Comparison of ENCODE assay signal across 27 cellular contexts in the genomic region with DNA sequence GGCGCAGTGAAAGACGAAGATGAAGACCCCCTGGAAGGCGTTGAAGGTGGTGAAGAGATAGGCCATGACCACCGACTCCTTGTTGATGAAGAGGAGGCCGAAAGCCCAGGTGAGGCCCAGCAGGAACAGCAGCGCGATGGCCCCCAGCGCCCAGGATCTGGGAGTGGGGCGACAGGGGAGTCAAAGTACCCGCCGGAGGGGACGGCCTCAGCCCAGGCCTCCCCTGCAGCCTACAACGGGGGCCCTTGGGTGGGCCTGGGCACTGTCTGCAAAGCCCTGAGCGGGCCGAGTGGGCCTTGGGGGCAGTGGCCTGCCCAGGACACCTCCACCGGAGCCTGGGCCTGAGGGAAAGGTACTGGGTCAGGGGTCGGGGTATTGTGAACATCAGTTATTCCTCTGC. TPM values are rescaled to one million over a fixed set of nuclear protein-coding genes. Genes with fewer than 3 reads are reported as not detected.
A peak's percentile ranks its signal among the peaks of the same experiment; 100 is the strongest.
DNase-seq lines count a peak whose midpoint lies in the region; ATAC-seq, FAIRE-seq and TF ChIP-seq lines count a peak whose summit lies in the region.
"Had no signal": no experiment of that assay in that cellular context is flagged by ENCODE, and none has a peak within 500 bp of the region (broad histone marks: within the 10 kb centered on the region; RNA-seq: fewer than 3 reads in every experiment).

No MANE protein-coding gene starts in this region.

- no peak for ATAC-seq in T-helper 17 cell
- ATAC-seq in psoas muscle, result no peak
- no peak for ATAC-seq in HG03095 (IDR thresholded peaks at IDR 0.05; ENCODE audit: unreplicated experiment)
- ATAC-seq in left colon, result no peak
- ATAC-seq: A549, GM12878, GM23338 had no signal

- no peaks in the 10 kb centered on the region for H3K4me1 ChIP-seq in psoas muscle
- H3K4me1 ChIP-seq: A549 had no signal

- WGBS in psoas muscle, 3 donors, result 95 to 99% (median 97%) methylated on average over 17 of the region's 17 CpGs

- TF ChIP-seq POLR2A in GM12891 (IDR thresholded peaks at IDR 0.05; ENCODE audit: low read depth, low read length), result no peak

- H3K4me3 ChIP-seq in psoas muscle, result no peak overlapping the region
- H3K4me3 ChIP-seq: A549; BLaER1 treated with 17β-estradiol and CSF1 and Interleukin-3, amounts not matched to agents 10 nM and 100 nM; GM12878; GM23338 had no signal

- H3K36me3 Mint-ChIP-seq in T-helper 17 cell (ENCODE audit: low read depth), result peaks cover 2% of the 10 kb centered on the region
- peaks cover 72% of the 10 kb centered on the region for H3K36me3 Mint-ChIP-seq in dendritic cell treated with granulocyte-macrophage colony-stimulating factor and Interleukin-4, amounts not matched to agents 40 ng/mL and 50 ng/mL, for 4 days (ENCODE audit: low read depth)

- H3K9me3 ChIP-seq in T-helper 17 cell (ENCODE audit: control insufficient read depth, low read length, poor library complexity, severe bottlenecking) (no peaks in the 10 kb centered on the region), psoas muscle (no peaks in the 10 kb centered on the region)
- H3K9me3 ChIP-seq: A549; BE2C; BLaER1 treated with 17β-estradiol and CSF1 and Interleukin-3, amounts not matched to agents 10 nM and 100 nM had no signal

- FAIRE-seq in GM12891 (lab: Jason Lieb, UNC), result no peak
- FAIRE-seq: A549, D721Med, GM12878, GM18507, H54 had no signal

- DNase-seq in GM12891 (ENCODE audit: insufficient read length, low spot score) (peak; percentile 14), T-helper 17 cell (no peak), iPS-NIHi11 (ENCODE audit: low spot score) (peak; percentile 8), psoas muscle (no peak), SK-N-DZ (ENCODE audit: low spot score) (no peak), left colon (no peak)
- DNase-seq: 8988T; ACHN; AML-193; BE2C; CD4-positive, alpha-beta T cell; CD8-positive, alpha-beta memory T cell; DMS 273 treated with DMSO at 0.1 percent for 48 hours; DMS79; EL; GDM1; HCEC 1CT had no signal

- peaks cover 0 to 7% of the 10 kb centered on the region in 2 donors for H3K36me3 ChIP-seq in psoas muscle (ENCODE audit: insufficient read depth in 1 of 2, low read depth in 1 of 2)

- no peaks in the 10 kb centered on the region for H3K9me3 Mint-ChIP-seq in dendritic cell treated with granulocyte-macrophage colony-stimulating factor and Interleukin-4, amounts not matched to agents 40 ng/mL and 50 ng/mL, for 4 days
- H3K9me3 Mint-ChIP-seq: CD4-positive, alpha-beta T cell; CD8-positive, alpha-beta memory T cell; GM23338 had no signal

- H3K27me3 ChIP-seq in psoas muscle (ENCODE audit: insufficient read depth in 3 of 3, low read length in 2 of 3), result no peaks in the 10 kb centered on the region
- H3K27me3 ChIP-seq: BE2C; BLaER1 treated with 17β-estradiol and CSF1 and Interleukin-3, amounts not matched to agents 10 nM and 100 nM had no signal

- no peak overlapping the region for H3K4me3 Mint-ChIP-seq in T-helper 17 cell
- H3K4me3 Mint-ChIP-seq in dendritic cell treated with granulocyte-macrophage colony-stimulating factor and Interleukin-4, amounts not matched to agents 40 ng/mL and 50 ng/mL, for 4 days, result no peak overlapping the region
- H3K4me3 Mint-ChIP-seq: CD14-positive monocyte; CD4-positive, alpha-beta T cell; CD8-positive, alpha-beta memory T cell; GM23338 had no signal

- no peaks in the 10 kb centered on the region for H3K27me3 Mint-ChIP-seq in T-helper 17 cell
- H3K27me3 Mint-ChIP-seq in dendritic cell treated with granulocyte-macrophage colony-stimulating factor and Interleukin-4, amounts not matched to agents 40 ng/mL and 50 ng/mL, for 4 days, result no peaks in the 10 kb centered on the region
- H3K27me3 Mint-ChIP-seq: CD4-positive, alpha-beta T cell; CD8-positive, alpha-beta memory T cell had no signal

- TF ChIP-seq CTCF in psoas muscle (IDR thresholded peaks at IDR 0.05), result no peak

- no peak overlapping the region for H3K27ac ChIP-seq in psoas muscle
- H3K27ac ChIP-seq: A549 had no signal

- H3K4me1 Mint-ChIP-seq in T-helper 17 cell, result peaks cover 4% of the 10 kb centered on the region
- peaks cover 16% of the 10 kb centered on the region for H3K4me1 Mint-ChIP-seq in dendritic cell treated with granulocyte-macrophage colony-stimulating factor and Interleukin-4, amounts not matched to agents 40 ng/mL and 50 ng/mL, for 4 days (ENCODE audit: low read depth)

- intact Hi-C loops in dendritic cell treated with granulocyte-macrophage colony-stimulating factor and Interleukin-4, amounts not matched to agents 40 ng/mL and 50 ng/mL, for 4 days (cut with micrococcal nuclease), result no loop called here
- intact Hi-C loops in psoas muscle (cut with DNase I) (loop anchor here in 1 of 2 donors (10.0 kb wide), 1 partner anchor 329 kb away; no protein-coding TSS in a partner anchor), left colon (cut with DNase I, micrococcal nuclease) (no loop called here)

- H3K27ac Mint-ChIP-seq in T-helper 17 cell, result peak overlapping the region; percentile 74
- peak overlapping the region; percentile 50 for H3K27ac Mint-ChIP-seq in dendritic cell treated with granulocyte-macrophage colony-stimulating factor and Interleukin-4, amounts not matched to agents 40 ng/mL and 50 ng/mL, for 4 days
- H3K27ac Mint-ChIP-seq: CD4-positive, alpha-beta T cell; CD8-positive, alpha-beta memory T cell; GM23338 had no signal

TF ChIP-seq in GM12891, 5 proteins besides CTCF, POLR2A, EP300 and RAD21:
- TF ChIP-seq SPI1 (IDR thresholded peaks at IDR 0.05; ENCODE audit: low read depth, low read length) (no peak), POU2F2 (IDR thresholded peaks at IDR 0.05; ENCODE audit: low read depth, low read length) (no peak), PAX5 (IDR thresholded peaks at IDR 0.05; ENCODE audit: insufficient read depth, low read length, severe bottlenecking) (no peak), TAF1 (IDR thresholded peaks at IDR 0.05; ENCODE audit: low read depth, low read length) (no peak), POLR2AphosphoS5 (IDR thresholded peaks at IDR 0.05; ENCODE audit: low read depth, low read length) (no peak)

RNA-seq across cellular contexts. Expression of a gene that starts 19.0 kb away (rescaled TPM):
- polyA plus RNA-seq in GM12891 (2012; ENCODE audit: low read depth, missing spikeins), result 59.6 TPM
- total RNA-seq in T-helper 17 cell (1 to 10 TPM; 1.5 to 1.9 TPM), psoas muscle (1 to 10 TPM in 1 of 4 donors, under 1 TPM in 2, not detected in 1; 0.63 to 6.0 (median 0.84) TPM), left colon (10 to 100 TPM in 1 of 2 donors, 1 to 10 TPM in 1; 6.5 to 12.5 TPM)
- polyA plus RNA-seq in psoas muscle, result 1 to 10 TPM in 2 of 3 donors, under 1 TPM in 1; 0.20 to 1.2 (median 1.0) TPM
- polyA plus RNA-seq in SK-N-DZ (2014; cell fraction: cytosol; rRNA removed), result 75.4 and 92.6 TPM in 2 replicates
- 27.8 and 41.8 TPM in 2 replicates for polyA plus RNA-seq in SK-N-DZ (2014; cell fraction: nucleus; rRNA removed)

RNA-seq across cellular contexts. Expression of a gene that starts 37.8 kb away (rescaled TPM):
- 26.6 TPM for polyA plus RNA-seq in GM12891 (2012; ENCODE audit: low read depth, missing spikeins)
- total RNA-seq in T-helper 17 cell (10 to 100 TPM; 35.2 to 38.5 TPM), psoas muscle (100 to 1,000 TPM; 209 to 509 (median 312) TPM), left colon (10 to 100 TPM; 78.8 to 80.1 TPM)
- polyA plus RNA-seq in psoas muscle, result 100 to 1,000 TPM in 2 of 3 donors, 10 to 100 TPM in 1; 99.3 to 208 (median 135) TPM
- polyA plus RNA-seq in SK-N-DZ (2014; cell fraction: cytosol; rRNA removed), result 42.1 and 57.4 TPM in 2 replicates
- 15.8 and 25.2 TPM in 2 replicates for polyA plus RNA-seq in SK-N-DZ (2014; cell fraction: nucleus; rRNA removed)

RNA-seq across cellular contexts. Expression of a gene that starts 50.6 kb away (rescaled TPM):
- 1.3 TPM for polyA plus RNA-seq in GM12891 (2012; ENCODE audit: low read depth, missing spikeins)
- total RNA-seq in T-helper 17 cell, result 10 to 100 TPM; 14.9 to 30.8 TPM
- total RNA-seq in psoas muscle, result 1 to 10 TPM; 1.7 to 2.6 (median 1.8) TPM
- polyA plus RNA-seq in psoas muscle, result 1 to 10 TPM in 1 of 3 donors, under 1 TPM in 2; 0.38 to 1.1 (median 0.87) TPM
- 22.2 and 23.0 TPM in 2 replicates for polyA plus RNA-seq in SK-N-DZ (2014; cell fraction: cytosol; rRNA removed)
- 22.7 and 60.2 TPM in 2 replicates for polyA plus RNA-seq in SK-N-DZ (2014; cell fraction: nucleus; rRNA removed)
- total RNA-seq in left colon, result 10 to 100 TPM; 34.6 to 55.9 TPM
- polyA plus RNA-seq: CD14-positive monocyte had no signal

Comparison
In these comparisons a context has a peak if more than half of its experiments do, and no peak if none do; other contexts are left out.
1. DNase-seq: peak in GM12891 (single experiment) and iPS-NIHi11 (single experiment); none in T-helper 17 cell (0 of 3), psoas muscle (0 of 2), SK-N-DZ (single experiment) and left colon (0 of 2).
2. RNA of a gene that starts 50.6 kb away (total RNA-seq): 34.6 to 55.9 TPM in left colon and 14.9 to 30.8 TPM in T-helper 17 cell; 1.7 to 2.6 TPM in psoas muscle; every median in the first group is over 4 times any median in the second.